ENCODE assay signal across 20 cellular contexts in the genomic region with DNA sequence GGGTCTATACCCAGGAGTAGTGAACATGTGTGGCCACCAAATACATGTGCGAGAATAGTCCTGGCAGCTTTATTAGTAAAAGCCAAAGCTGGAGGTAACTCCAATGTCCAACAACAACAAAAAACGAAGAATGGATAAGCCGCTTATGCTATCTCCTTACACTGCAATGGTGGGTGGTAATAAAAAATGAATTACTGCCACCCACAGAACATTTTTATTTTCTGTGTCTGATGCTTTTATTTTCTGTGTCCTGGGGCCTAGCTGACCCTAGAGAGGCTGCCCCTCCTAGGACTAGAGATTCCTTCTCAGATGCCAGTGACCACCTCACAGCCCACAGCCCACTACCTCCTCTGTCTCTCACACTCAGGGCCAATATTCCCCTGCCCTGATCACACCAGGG. TPM values are rescaled to one million over a fixed set of nuclear protein-coding genes. Genes with fewer than 3 reads are reported as not detected.
A peak's percentile ranks its signal among the peaks of the same experiment; 100 is the strongest.
DNase-seq lines count a peak whose midpoint lies in the region; ATAC-seq and TF ChIP-seq lines count a peak whose summit lies in the region.
"Had no signal": no experiment of that assay in that cellular context is flagged by ENCODE, and none has a peak within 500 bp of the region (broad histone marks: within the 10 kb centered on the region; RNA-seq: fewer than 3 reads in every experiment).

No MANE protein-coding gene starts in this region.

- TF ChIP-seq CTCF in type B pancreatic cell (conservative IDR thresholded peaks at IDR 0.05) (no peak), esophagus squamous epithelium (IDR thresholded peaks at IDR 0.05) (no peak)

- H3K4me1 ChIP-seq in esophagus squamous epithelium: peaks cover 4 to 47% (median 17%) of the 10 kb centered on the region in 3 donors

- H3K4me3 Mint-ChIP-seq in activated CD4-positive, alpha-beta memory T cell treated with anti-CD3 and anti-CD28 coated beads for 36 hours: peak overlapping the region; percentile 7
- no peak overlapping the region for H3K4me3 Mint-ChIP-seq in activated CD4-positive, alpha-beta memory T cell treated with anti-CD3 and anti-CD28 coated beads, Interleukin-2, amount 10 ng/mL, durations not matched to agents 7 days and 5 days
- peak overlapping the region; percentile 3 for H3K4me3 Mint-ChIP-seq in activated naive CD8-positive, alpha-beta T cell treated with anti-CD3 and anti-CD28 coated beads for 36 hours
- peak overlapping the region; percentile 13 to 71 (median 59) for H3K4me3 Mint-ChIP-seq in naive thymus-derived CD8-positive, alpha-beta T cell
- no peak overlapping the region for H3K4me3 Mint-ChIP-seq in type B pancreatic cell

- CTCF ChIA-PET in activated CD4-positive, alpha-beta memory T cell treated with anti-CD3 and anti-CD28 coated beads for 36 hours (lab: Charles Lee): interaction anchor here (0.7 kb wide), 1 partner anchor 10 kb away, joined by 4 read pairs; no protein-coding TSS in a partner anchor
- CTCF ChIA-PET in activated CD4-positive, alpha-beta memory T cell treated with anti-CD3 and anti-CD28 coated beads, Interleukin-2, amount 10 ng/mL, durations not matched to agents 7 days and 5 days (lab: Charles Lee): no interaction called here

- H3K36me3 ChIP-seq in esophagus squamous epithelium: no peaks in the 10 kb centered on the region
- H3K36me3 ChIP-seq: right lobe of liver had no signal

- H3K9me3 ChIP-seq in esophagus squamous epithelium: no peaks in the 10 kb centered on the region
- H3K9me3 ChIP-seq: right lobe of liver had no signal

- TF ChIP-seq POLR2A in esophagus squamous epithelium (IDR thresholded peaks at IDR 0.05): no peak

- no peak for ATAC-seq in naive thymus-derived CD8-positive, alpha-beta T cell
- ATAC-seq in HG02852 (IDR thresholded peaks at IDR 0.05; ENCODE audit: unreplicated experiment): no peak

- DNase-seq in activated CD4-positive, alpha-beta memory T cell treated with anti-CD3 and anti-CD28 coated beads for 36 hours: no peak
- DNase-seq in activated CD4-positive, alpha-beta memory T cell treated with anti-CD3 and anti-CD28 coated beads, Interleukin-2, amount 10 ng/mL, durations not matched to agents 7 days and 5 days: no peak
- DNase-seq in activated naive CD8-positive, alpha-beta T cell treated with anti-CD3 and anti-CD28 coated beads for 36 hours: no peak
- no peak for DNase-seq in naive thymus-derived CD8-positive, alpha-beta T cell
- DNase-seq in type B pancreatic cell (ENCODE audit: extremely low spot score, unreplicated experiment) (no peak), SK-N-DZ (ENCODE audit: low spot score) (no peak), esophagus squamous epithelium (lab: John Stamatoyannopoulos, UW) (no peak)
- DNase-seq: glutamatergic neuron; IMR-90; NCI-H1092; NCI-H187 treated with DMSO at 0.1 percent for 48 hours; NCI-H524 treated with DMSO at 0.1 percent for 48 hours; PC-9; right lobe of liver; stimulated activated CD4-positive, alpha-beta T cell treated with anti-CD3 and anti-CD28 coated beads, Interleukin-12 subunit alpha, Interleukin-12 subunit beta, amount 100 ng/mL, for 4 hours; stimulated activated CD4-positive, alpha-beta T cell treated with anti-CD3 and anti-CD28 coated beads, Interleukin-4, amount 100 ng/mL, for 1 hour had no signal

- intact Hi-C loops in activated CD4-positive, alpha-beta memory T cell treated with anti-CD3 and anti-CD28 coated beads for 36 hours (cut with micrococcal nuclease): no loop called here
- intact Hi-C loops in esophagus squamous epithelium (cut with DNase I): no loop called here

- no peak overlapping the region for H3K27ac Mint-ChIP-seq in activated CD4-positive, alpha-beta memory T cell treated with anti-CD3 and anti-CD28 coated beads for 36 hours
- no peak overlapping the region for H3K27ac Mint-ChIP-seq in activated CD4-positive, alpha-beta memory T cell treated with anti-CD3 and anti-CD28 coated beads, Interleukin-2, amount 10 ng/mL, durations not matched to agents 7 days and 5 days
- H3K27ac Mint-ChIP-seq in activated naive CD8-positive, alpha-beta T cell treated with anti-CD3 and anti-CD28 coated beads for 36 hours: no peak overlapping the region
- peak overlapping the region in 5 of 10 donors; percentile 2 to 77 (median 69) for H3K27ac Mint-ChIP-seq in naive thymus-derived CD8-positive, alpha-beta T cell
- peak overlapping the region; percentile 54 for H3K27ac Mint-ChIP-seq in type B pancreatic cell
- H3K27ac Mint-ChIP-seq: activated T-helper 2 cell treated with anti-CD3 and anti-CD28 coated beads, Interferon-gamma antibody, Interleukin-2, Interleukin-4, amounts not matched to agents 10 μg/mL and 5 μg/mL and 100 μg/mL, durations not matched to agents 14 hours and 24 hours and 36 hours had no signal

- POLR2A ChIA-PET in activated CD4-positive, alpha-beta memory T cell treated with anti-CD3 and anti-CD28 coated beads for 36 hours (lab: Charles Lee): no interaction called here
- POLR2A ChIA-PET in activated CD4-positive, alpha-beta memory T cell treated with anti-CD3 and anti-CD28 coated beads, Interleukin-2, amount 10 ng/mL, durations not matched to agents 7 days and 5 days (lab: Charles Lee): interaction anchor here (1.0 kb wide), 1 partner anchor 44 kb away, joined by 3 read pairs; no protein-coding TSS in a partner anchor
- POLR2A ChIA-PET in naive thymus-derived CD8-positive, alpha-beta T cell (lab: Charles Lee): no interaction called here

- no peak overlapping the region for H3K4me3 ChIP-seq in esophagus squamous epithelium
- H3K4me3 ChIP-seq: PC-9, right lobe of liver had no signal

- no peaks in the 10 kb centered on the region for H3K9me3 Mint-ChIP-seq in activated CD4-positive, alpha-beta memory T cell treated with anti-CD3 and anti-CD28 coated beads for 36 hours
- H3K9me3 Mint-ChIP-seq in activated CD4-positive, alpha-beta memory T cell treated with anti-CD3 and anti-CD28 coated beads, Interleukin-2, amount 10 ng/mL, durations not matched to agents 7 days and 5 days: no peaks in the 10 kb centered on the region
- no peaks in the 10 kb centered on the region for H3K9me3 Mint-ChIP-seq in activated naive CD8-positive, alpha-beta T cell treated with anti-CD3 and anti-CD28 coated beads for 36 hours
- H3K9me3 Mint-ChIP-seq in naive thymus-derived CD8-positive, alpha-beta T cell: no peaks in the 10 kb centered on the region
- no peaks in the 10 kb centered on the region for H3K9me3 Mint-ChIP-seq in type B pancreatic cell
- H3K9me3 Mint-ChIP-seq: activated T-helper 2 cell treated with anti-CD3 and anti-CD28 coated beads, Interferon-gamma antibody, Interleukin-2, Interleukin-4, amounts not matched to agents 10 μg/mL and 5 μg/mL and 100 μg/mL, durations not matched to agents 14 hours and 24 hours and 36 hours had no signal

- no peaks in the 10 kb centered on the region for H3K36me3 Mint-ChIP-seq in activated CD4-positive, alpha-beta memory T cell treated with anti-CD3 and anti-CD28 coated beads for 36 hours
- no peaks in the 10 kb centered on the region for H3K36me3 Mint-ChIP-seq in activated CD4-positive, alpha-beta memory T cell treated with anti-CD3 and anti-CD28 coated beads, Interleukin-2, amount 10 ng/mL, durations not matched to agents 7 days and 5 days (ENCODE audit: low read depth)
- H3K36me3 Mint-ChIP-seq in activated naive CD8-positive, alpha-beta T cell treated with anti-CD3 and anti-CD28 coated beads for 36 hours: no peaks in the 10 kb centered on the region
- no peaks in the 10 kb centered on the region for H3K36me3 Mint-ChIP-seq in naive thymus-derived CD8-positive, alpha-beta T cell
- no peaks in the 10 kb centered on the region for H3K36me3 Mint-ChIP-seq in type B pancreatic cell

- peaks cover 9% of the 10 kb centered on the region for H3K4me1 Mint-ChIP-seq in activated CD4-positive, alpha-beta memory T cell treated with anti-CD3 and anti-CD28 coated beads for 36 hours (ENCODE audit: low read depth)
- H3K4me1 Mint-ChIP-seq in activated CD4-positive, alpha-beta memory T cell treated with anti-CD3 and anti-CD28 coated beads, Interleukin-2, amount 10 ng/mL, durations not matched to agents 7 days and 5 days: peaks cover 12% of the 10 kb centered on the region
- peaks cover 11% of the 10 kb centered on the region for H3K4me1 Mint-ChIP-seq in activated naive CD8-positive, alpha-beta T cell treated with anti-CD3 and anti-CD28 coated beads for 36 hours
- H3K4me1 Mint-ChIP-seq in naive thymus-derived CD8-positive, alpha-beta T cell: peaks cover 5 to 18% (median 17%) of the 10 kb centered on the region in 4 donors
- H3K4me1 Mint-ChIP-seq in type B pancreatic cell (ENCODE audit: unreplicated experiment): peaks cover 3% of the 10 kb centered on the region

- peak overlapping the region in 2 of 4 donors; percentile 53 to 58 for H3K27ac ChIP-seq in esophagus squamous epithelium
- H3K27ac ChIP-seq: 22Rv1, PC-9, right lobe of liver had no signal

- H3K27me3 ChIP-seq in esophagus squamous epithelium: peaks cover 0 to 26% (median under 1%) of the 10 kb centered on the region in 4 donors
- H3K27me3 ChIP-seq: right lobe of liver had no signal

- H3K27me3 Mint-ChIP-seq in activated CD4-positive, alpha-beta memory T cell treated with anti-CD3 and anti-CD28 coated beads for 36 hours: peaks cover 14% of the 10 kb centered on the region
- H3K27me3 Mint-ChIP-seq in activated CD4-positive, alpha-beta memory T cell treated with anti-CD3 and anti-CD28 coated beads, Interleukin-2, amount 10 ng/mL, durations not matched to agents 7 days and 5 days: peaks cover 29% of the 10 kb centered on the region
- peaks cover 15% of the 10 kb centered on the region for H3K27me3 Mint-ChIP-seq in activated naive CD8-positive, alpha-beta T cell treated with anti-CD3 and anti-CD28 coated beads for 36 hours
- peaks cover 0 to 4% (median 0%) of the 10 kb centered on the region in 5 donors for H3K27me3 Mint-ChIP-seq in naive thymus-derived CD8-positive, alpha-beta T cell
- peaks cover 31% of the 10 kb centered on the region for H3K27me3 Mint-ChIP-seq in type B pancreatic cell

- WGBS in esophagus squamous epithelium, 2 donors: 85 to 90% methylated on average over 3 of the region's 3 CpGs

RNA-seq across cellular contexts. Expression of a gene that starts 5.4 kb away (rescaled TPM):
- total RNA-seq in activated CD4-positive, alpha-beta memory T cell treated with anti-CD3 and anti-CD28 coated beads for 36 hours: 1 to 10 TPM; 1.1 to 1.3 TPM
- under 1 TPM; 0.20 to 0.25 TPM for total RNA-seq in activated CD4-positive, alpha-beta memory T cell treated with anti-CD3 and anti-CD28 coated beads, Interleukin-2, amount 10 ng/mL, durations not matched to agents 7 days and 5 days
- total RNA-seq in activated naive CD8-positive, alpha-beta T cell treated with anti-CD3 and anti-CD28 coated beads for 36 hours: 1 to 10 TPM; 1.6 to 1.8 TPM
- total RNA-seq in naive thymus-derived CD8-positive, alpha-beta T cell: under 1 TPM in 1 of 2 experiments, not detected in 1; 0.49 TPM
- polyA plus RNA-seq in naive thymus-derived CD8-positive, alpha-beta T cell: 1 to 10 TPM in 2 of 3 donors, under 1 TPM in 1; 0.39 to 1.1 (median 1.0) TPM
- total RNA-seq in type B pancreatic cell (ENCODE audit: low replicate concordance): 5.2 and 7.6 TPM in 2 replicates
- not detected in 2 replicates for polyA plus RNA-seq in SK-N-DZ (2014; cell fraction: cytosol; rRNA removed)
- 0.04 TPM in 1 of 2 replicates, not detected in the other for polyA plus RNA-seq in SK-N-DZ (2014; cell fraction: nucleus; rRNA removed)
- total RNA-seq in esophagus squamous epithelium: 100 to 1,000 TPM in 1 of 4 donors, 10 to 100 TPM in 3; 23.8 to 116 (median 27.3) TPM
- total RNA-seq: IMR-90, Right ventricle myocardium inferior had no signal
- polyA plus RNA-seq: IMR-90 had no signal

Comparison
In these comparisons a context has a peak if more than half of its experiments do, and no peak if none do; other contexts are left out.
1. H3K4me3 Mint-ChIP-seq: peak in activated CD4-positive, alpha-beta memory T cell treated with anti-CD3 and anti-CD28 coated beads for 36 hours (single experiment), activated naive CD8-positive, alpha-beta T cell treated with anti-CD3 and anti-CD28 coated beads for 36 hours (single experiment) and naive thymus-derived CD8-positive, alpha-beta T cell (10 of 10); none in activated CD4-positive, alpha-beta memory T cell treated with anti-CD3 and anti-CD28 coated beads, Interleukin-2, amount 10 ng/mL, durations not matched to agents 7 days and 5 days (single experiment) and type B pancreatic cell (single experiment).